ENCODE assay signal across 15 cellular contexts in genomic region chr13:77168232-77168631, GRCh38.
"Had no signal": no experiment of that assay in that cellular context is flagged by ENCODE, and none has a peak within 500 bp of the region (broad histone marks: within the 10 kb centered on the region; RNA-seq: fewer than 3 reads in every experiment).

No MANE protein-coding gene starts in this region.

- H3K9me3 ChIP-seq: esophagus squamous epithelium, testis, tibial nerve had no signal

- H3K4me3 ChIP-seq: esophagus squamous epithelium, testis, tibial nerve had no signal

- ATAC-seq: left cardiac atrium; left ventricle myocardium superior; naive thymus-derived CD8-positive, alpha-beta T cell; sciatic nerve; stimulated activated naive B cell treated with anti-CD40 and anti-IgM and Interleukin-4, amounts not matched to agents 10 μg/mL and 1 μg/mL and 100 μg/mL, for 72 hours; stimulated activated naive CD8-positive, alpha-beta T cell treated with anti-CD3 and anti-CD28 coated beads, Interleukin-15, amount 100 ng/mL, for 72 hours had no signal

- H3K27me3 ChIP-seq: esophagus squamous epithelium, testis, tibial nerve had no signal

- DNase-seq: effector memory CD4-positive, alpha-beta T cell; esophagus squamous epithelium; foreskin fibroblast; kidney; left cardiac atrium; left ventricle myocardium superior; naive thymus-derived CD8-positive, alpha-beta T cell; posterior cingulate gyrus; stimulated activated CD4-positive, alpha-beta T cell treated with anti-CD3 and anti-CD28 coated beads, Interleukin-2, amount 100 ng/mL, for 24 hours; stimulated activated CD4-positive, alpha-beta T cell treated with anti-CD3 and anti-CD28 coated beads, Interleukin-4, amount 100 ng/mL, for 4 hours; stimulated activated naive B cell treated with anti-CD40 and anti-IgM and Interleukin-4, amounts not matched to agents 10 μg/mL and 1 μg/mL and 100 μg/mL, for 72 hours; stimulated activated naive CD8-positive, alpha-beta T cell treated with anti-CD3 and anti-CD28 coated beads, Interleukin-15, amount 100 ng/mL, for 72 hours; testis had no signal

- H3K27ac ChIP-seq: esophagus squamous epithelium, testis, tibial nerve had no signal

- H3K4me1 ChIP-seq: esophagus squamous epithelium, testis, tibial nerve had no signal
